ENCODE assay signal across 1 cellular context in genomic region chr12:15701721-15702156, GRCh38.
TF ChIP-seq lines count a peak whose summit lies in the region.

No MANE protein-coding gene starts in this region.

TF ChIP-seq in HCT116, 20 proteins besides CTCF, POLR2A, EP300 and RAD21 (continued from another document):
- TF ChIP-seq EZH2phosphoT487 (IDR thresholded peaks at IDR 0.05; ENCODE audit: borderline replicate concordance) = no peak
